In genomic region chr12:77124767-77125166, GRCh38 we compare ENCODE assay signal across 14 cellular contexts. TPM values are rescaled to one million over a fixed set of nuclear protein-coding genes. Genes with fewer than 3 reads are reported as not detected.
DNase-seq lines count a peak whose midpoint lies in the region; ATAC-seq, FAIRE-seq and TF ChIP-seq lines count a peak whose summit lies in the region.
"Had no signal": no experiment of that assay in that cellular context is flagged by ENCODE, and none has a peak within 500 bp of the region (broad histone marks: within the 10 kb centered on the region; RNA-seq: fewer than 3 reads in every experiment).

No MANE protein-coding gene starts in this region.

- POLR2A ChIA-PET in IMR-90 (lab: Charles Lee; ENCODE audit: unreplicated experiment): no interaction called here
- POLR2A ChIA-PET in naive thymus-derived CD4-positive, alpha-beta T cell (lab: Charles Lee): no interaction called here
- POLR2A ChIA-PET in HepG2 (lab: Yijun Ruan, JAX): no interaction called here

- no peak overlapping the region for H3K4ac ChIP-seq in IMR-90 (ENCODE audit: low read depth, low read length)

- H3K36me3 Mint-ChIP-seq in HFFc6 (ENCODE audit: low read depth): 0 out of 2 replicates have a peak, but pooled peaks cover 4% of the 10 kb centered on the region
- no peaks in the 10 kb centered on the region for H3K36me3 Mint-ChIP-seq in naive thymus-derived CD4-positive, alpha-beta T cell
- H3K36me3 Mint-ChIP-seq: IgD-negative memory B cell had no signal

- no peaks in the 10 kb centered on the region for H3K9me3 Mint-ChIP-seq in HFFc6
- no peaks in the 10 kb centered on the region for H3K9me3 Mint-ChIP-seq in naive thymus-derived CD4-positive, alpha-beta T cell
- H3K9me3 Mint-ChIP-seq: activated CD4-positive, alpha-beta T cell treated with anti-CD3 and anti-CD28 coated beads, Interleukin-2, amount 10 ng/mL, durations not matched to agents 7 days and 5 days had no signal

- peaks cover 1% of the 10 kb centered on the region for H3K27me3 ChIP-seq in IMR-90 (ENCODE audit: control insufficient read depth, insufficient read depth, low read length)
- no peaks in the 10 kb centered on the region for H3K27me3 ChIP-seq in heart left ventricle
- H3K27me3 ChIP-seq in naive thymus-derived CD4-positive, alpha-beta T cell (ENCODE audit: control insufficient read depth in 2 of 2, insufficient read depth in 2 of 2, low read length in 2 of 2): no peaks in the 10 kb centered on the region
- H3K27me3 ChIP-seq in HepG2 (ENCODE audit: control insufficient read depth in 1 of 2, insufficient read depth in 2 of 2, low read length in 2 of 2): no peaks in the 10 kb centered on the region
- H3K27me3 ChIP-seq: BLaER1 treated with 17β-estradiol and CSF1 and Interleukin-3, amounts not matched to agents 10 nM and 100 nM; left lung had no signal

- no peak for FAIRE-seq in HepG2 (lab: Jason Lieb, UNC)

- no CpG with 5 or more reads among the region's 2 CpGs for WGBS in IMR-90 (ENCODE audit: extremely low coverage in 2 of 2, insufficient read length in 1 of 2), 2 experiments
- WGBS in heart left ventricle, 4 donors: 60 to 82% (median 69%) methylated on average over 2 of the region's 2 CpGs
- WGBS in HepG2 (ENCODE audit: low lambda C conversion rate): 0% methylated on average over 2 of the region's 2 CpGs

- H3K4me1 Mint-ChIP-seq in HFFc6 (ENCODE audit: low read depth): peaks cover 39% of the 10 kb centered on the region
- no peaks in the 10 kb centered on the region for H3K4me1 Mint-ChIP-seq in naive thymus-derived CD4-positive, alpha-beta T cell
- H3K4me1 Mint-ChIP-seq: activated CD4-positive, alpha-beta T cell treated with anti-CD3 and anti-CD28 coated beads, Interleukin-2, amount 10 ng/mL, durations not matched to agents 7 days and 5 days; IgD-negative memory B cell had no signal

- H3K4me3 ChIP-seq in GM12865 (ENCODE audit: low read depth, low read length) (no peak overlapping the region), IMR-90 (ENCODE audit: insufficient read depth, low read depth, low read length) (no peak overlapping the region), heart left ventricle (no peak overlapping the region), HepG2 (replicated peaks in 1 of 3; ENCODE audit: insufficient read depth in 1 of 3, low read depth in 2 of 3, low read length in 3 of 3) (no peak overlapping the region)
- H3K4me3 ChIP-seq in naive thymus-derived CD4-positive, alpha-beta T cell (ENCODE audit: low read length): no peak overlapping the region
- H3K4me3 ChIP-seq: BLaER1 treated with 17β-estradiol and CSF1 and Interleukin-3, amounts not matched to agents 10 nM and 100 nM; left lung had no signal

- no peak overlapping the region for H3K56ac ChIP-seq in IMR-90 (ENCODE audit: extremely low read depth, insufficient read depth, low read length)

- H2AK9ac ChIP-seq in IMR-90 (replicated peaks; ENCODE audit: low read depth, low read length, poor library complexity): no peak overlapping the region

- H3K79me2 ChIP-seq in HepG2 (ENCODE audit: insufficient read depth, low read length): no peaks in the 10 kb centered on the region

- H2AK5ac ChIP-seq in IMR-90 (ENCODE audit: low read depth, low read length): no peak overlapping the region

- no peak overlapping the region for H2BK120ac ChIP-seq in IMR-90 (ENCODE audit: low read depth, low read length)

- H2BK15ac ChIP-seq in IMR-90 (ENCODE audit: low read depth, low read length): no peak overlapping the region

- TF ChIP-seq POLR2A in IMR-90 (IDR thresholded peaks at IDR 0.05; ENCODE audit: low read depth, low read length) (no peak), heart left ventricle (IDR thresholded peaks at IDR 0.05) (no peak), HepG2 (IDR thresholded peaks at IDR 0.05; ENCODE audit: insufficient read depth in 1 of 2, low read depth in 2 of 2, low read length in 2 of 2) (no peak)

- CTCF ChIA-PET in IMR-90 (lab: Yijun Ruan, JAX) (no interaction called here), HepG2 (lab: Yijun Ruan, JAX; ENCODE audit: low intra/inter-chr PET ratio, low total read pairs) (no interaction called here)
- CTCF ChIA-PET in naive thymus-derived CD4-positive, alpha-beta T cell (lab: Charles Lee): no interaction called here

- no peak overlapping the region for H3K14ac ChIP-seq in IMR-90 (replicated peaks; ENCODE audit: low read depth, low read length)

- H3K9ac ChIP-seq in IMR-90 (ENCODE audit: low read depth, low read length) (no peak overlapping the region), HepG2 (ENCODE audit: insufficient read depth, low read depth, low read length) (no peak overlapping the region)
- H3K9ac ChIP-seq: BLaER1 treated with 17β-estradiol and CSF1 and Interleukin-3, amounts not matched to agents 10 nM and 100 nM had no signal

- H3K18ac ChIP-seq in IMR-90 (ENCODE audit: low read depth, low read length): no peak overlapping the region

- no peak overlapping the region for H3K4me3 Mint-ChIP-seq in HFFc6
- H3K4me3 Mint-ChIP-seq in naive thymus-derived CD4-positive, alpha-beta T cell: no peak overlapping the region
- H3K4me3 Mint-ChIP-seq: activated CD4-positive, alpha-beta T cell treated with anti-CD3 and anti-CD28 coated beads, Interleukin-2, amount 10 ng/mL, durations not matched to agents 7 days and 5 days; IgD-negative memory B cell had no signal

- H3K27ac ChIP-seq in IMR-90 (ENCODE audit: insufficient read depth, low read length): no peak overlapping the region
- no peak overlapping the region for H3K27ac ChIP-seq in heart left ventricle
- H3K27ac ChIP-seq in naive thymus-derived CD4-positive, alpha-beta T cell (ENCODE audit: low read depth, low read length): no peak overlapping the region
- no peak overlapping the region for H3K27ac ChIP-seq in HepG2 (ENCODE audit: extremely low read length, insufficient read depth, low read length)
- H3K27ac ChIP-seq: BLaER1 treated with 17β-estradiol and CSF1 and Interleukin-3, amounts not matched to agents 10 nM and 100 nM; left lung had no signal

- H3K9me1 ChIP-seq in IMR-90 (ENCODE audit: insufficient read depth, low read length): no peaks in the 10 kb centered on the region

- peaks cover 7% of the 10 kb centered on the region for H3K4me1 ChIP-seq in IMR-90 (ENCODE audit: control insufficient read depth, insufficient read depth, low read length)
- no peaks in the 10 kb centered on the region for H3K4me1 ChIP-seq in heart left ventricle
- H3K4me1 ChIP-seq in naive thymus-derived CD4-positive, alpha-beta T cell (ENCODE audit: control insufficient read depth in 2 of 2, insufficient read depth in 2 of 2, low read length in 2 of 2): no peaks in the 10 kb centered on the region
- no peaks in the 10 kb centered on the region for H3K4me1 ChIP-seq in HepG2 (ENCODE audit: insufficient read depth, low read length)
- H3K4me1 ChIP-seq: BLaER1 treated with 17β-estradiol and CSF1 and Interleukin-3, amounts not matched to agents 10 nM and 100 nM; left lung had no signal

- intact Hi-C loops in IMR-90 (cut with micrococcal nuclease) (no loop called here), heart left ventricle (cut with DNase I) (no loop called here), HepG2 (cut with micrococcal nuclease; ENCODE audit: unreplicated experiment) (no loop called here), Right ventricle myocardium inferior (cut with DNase I) (no loop called here)
- intact Hi-C loops in naive thymus-derived CD4-positive, alpha-beta T cell (cut with micrococcal nuclease): no loop called here

- in situ Hi-C loops in IMR-90 (cut with MboI; ENCODE audit: low sequenced_read_pairs) (no loop called here), HepG2 (cut with HindIII; ENCODE audit: extremely low pct_ligation_motif_present, low pct_unique_long_range_greater_than_20kb) (no loop called here)

- no peak for TF ChIP-seq CTCF in GM12865 (IDR thresholded peaks at IDR 0.05; ENCODE audit: insufficient read depth, low read depth, low read length, missing control alignments)
- TF ChIP-seq CTCF in HFFc6 (IDR thresholded peaks at IDR 0.05): no peak
- TF ChIP-seq CTCF in IMR-90 (conservative IDR thresholded peaks at IDR 0.05; ENCODE audit: low read depth, low read length): no peak
- no peak for TF ChIP-seq CTCF in heart left ventricle (IDR thresholded peaks at IDR 0.05)
- TF ChIP-seq CTCF in HepG2 (CRISPR knock-in tag; IDR thresholded peaks at IDR 0.05): no peak

- no peak overlapping the region for H4K5ac ChIP-seq in IMR-90 (ENCODE audit: low read depth, low read length)

- DNase-seq in GM12865 (ENCODE audit: low read depth): peak; percentile 7
- peak; percentile 59 for DNase-seq in HFFc6
- DNase-seq in IMR-90: peak; percentile 49
- DNase-seq in foreskin melanocyte: peak; percentile 44
- no peak for DNase-seq in heart left ventricle
- no peak for DNase-seq in naive thymus-derived CD4-positive, alpha-beta T cell
- no peak for DNase-seq in HepG2 (ENCODE audit: low spot score)
- DNase-seq in Right ventricle myocardium inferior (ENCODE audit: missing footprints): no peak
- DNase-seq: activated CD4-positive, alpha-beta T cell treated with anti-CD3 and anti-CD28 coated beads, Interleukin-2, amount 10 ng/mL, durations not matched to agents 7 days and 5 days; cortex of kidney; left lung; NK-92 treated with Interleukin-12 subunit alpha and Interleukin-12 subunit beta, amount 100 ng/mL, for 24 hours had no signal

- peak overlapping the region; percentile 6; the same call in 1 of the 2 replicates for H3K27ac Mint-ChIP-seq in HFFc6
- no peak overlapping the region for H3K27ac Mint-ChIP-seq in naive thymus-derived CD4-positive, alpha-beta T cell
- H3K27ac Mint-ChIP-seq: activated CD4-positive, alpha-beta T cell treated with anti-CD3 and anti-CD28 coated beads, Interleukin-2, amount 10 ng/mL, durations not matched to agents 7 days and 5 days; IgD-negative memory B cell had no signal

- no peaks in the 10 kb centered on the region for H3K36me3 ChIP-seq in IMR-90 (ENCODE audit: control insufficient read depth, insufficient read depth, low read length)
- no peaks in the 10 kb centered on the region for H3K36me3 ChIP-seq in heart left ventricle
- no peaks in the 10 kb centered on the region for H3K36me3 ChIP-seq in naive thymus-derived CD4-positive, alpha-beta T cell (ENCODE audit: control insufficient read depth in 2 of 3, insufficient read depth in 3 of 3, low read length in 3 of 3)
- H3K36me3 ChIP-seq in HepG2 (replicated peaks in 1 of 2; ENCODE audit: control insufficient read depth in 1 of 2, insufficient read depth in 2 of 2, low read length in 2 of 2): no peaks in the 10 kb centered on the region
- H3K36me3 ChIP-seq: BLaER1 treated with 17β-estradiol and CSF1 and Interleukin-3, amounts not matched to agents 10 nM and 100 nM; left lung had no signal

- BruUV-seq in IMR-90 (replicated peaks; lab: Mats Ljungman, UMichigan): no TSS peak
- no TSS peak for BruUV-seq in HepG2 (replicated peaks; lab: Mats Ljungman, UMichigan)

- TF ChIP-seq EP300 in HepG2 (IDR thresholded peaks at IDR 0.05; ENCODE audit: low read depth in 2 of 2, low read length in 2 of 2) (no peak), HepG2 (CRISPR knock-in tag; IDR thresholded peaks at IDR 0.05; ENCODE audit: borderline replicate concordance) (no peak)

- TF ChIP-seq RAD21 in IMR-90 (IDR thresholded peaks at IDR 0.05; ENCODE audit: low read length): no peak
- TF ChIP-seq RAD21 in HepG2 (CRISPR knock-in tag; IDR thresholded peaks at IDR 0.05): no peak

- H3K4me2 ChIP-seq in IMR-90 (ENCODE audit: low read depth, low read length): no peak overlapping the region
- no peak overlapping the region for H3K4me2 ChIP-seq in HepG2 (ENCODE audit: low read depth, low read length)
- H3K4me2 ChIP-seq: BLaER1 treated with 17β-estradiol and CSF1 and Interleukin-3, amounts not matched to agents 10 nM and 100 nM had no signal

- H3K79me1 ChIP-seq in IMR-90 (ENCODE audit: low read depth in 1 of 2, low read length in 2 of 2): no peaks in the 10 kb centered on the region

- H2AFZ ChIP-seq in IMR-90 (replicated peaks; ENCODE audit: low read length, poor library complexity): no peak overlapping the region
- no peak overlapping the region for H2AFZ ChIP-seq in HepG2 (ENCODE audit: low read length)

- dilution Hi-C loops in IMR-90 (cut with HindIII; ENCODE audit: low sequenced_read_pairs, unreplicated experiment): no loop called here

- H4K91ac ChIP-seq in IMR-90 (ENCODE audit: insufficient read depth, low read depth, low read length): no peak overlapping the region

- no peaks in the 10 kb centered on the region for H4K20me1 ChIP-seq in IMR-90 (ENCODE audit: insufficient read depth, low read length)
- H4K20me1 ChIP-seq in HepG2 (ENCODE audit: insufficient read depth, low read length): no peaks in the 10 kb centered on the region
- H4K20me1 ChIP-seq: BLaER1 treated with 17β-estradiol and CSF1 and Interleukin-3, amounts not matched to agents 10 nM and 100 nM had no signal

- no peak overlapping the region for H3K23ac ChIP-seq in IMR-90 (ENCODE audit: low read depth, low read length)

- H4K8ac ChIP-seq in IMR-90 (ENCODE audit: low read depth in 2 of 2, low read length in 2 of 2): no peak overlapping the region

- H2BK20ac ChIP-seq in IMR-90 (ENCODE audit: low read depth, low read length): no peak overlapping the region; the same call in 1 of the 2 replicates

- no peaks in the 10 kb centered on the region for H3K9me3 ChIP-seq in IMR-90 (ENCODE audit: control insufficient read depth, insufficient read depth, low read length)
- H3K9me3 ChIP-seq in heart left ventricle: no peaks in the 10 kb centered on the region
- H3K9me3 ChIP-seq in naive thymus-derived CD4-positive, alpha-beta T cell (ENCODE audit: control insufficient read depth in 2 of 3, low read length in 3 of 3): no peaks in the 10 kb centered on the region
- H3K9me3 ChIP-seq in HepG2 (ENCODE audit: low read length): no peaks in the 10 kb centered on the region
- H3K9me3 ChIP-seq: BLaER1 treated with 17β-estradiol and CSF1 and Interleukin-3, amounts not matched to agents 10 nM and 100 nM; left lung had no signal

- no peaks in the 10 kb centered on the region for H3K27me3 Mint-ChIP-seq in HFFc6 (ENCODE audit: insufficient read depth)
- peaks cover 0 to 18% (median 5%) of the 10 kb centered on the region in 5 donors for H3K27me3 Mint-ChIP-seq in naive thymus-derived CD4-positive, alpha-beta T cell
- H3K27me3 Mint-ChIP-seq: activated CD4-positive, alpha-beta T cell treated with anti-CD3 and anti-CD28 coated beads, Interleukin-2, amount 10 ng/mL, durations not matched to agents 7 days and 5 days had no signal

- ATAC-seq in IMR-90 (ENCODE audit: low read depth) (no peak), heart left ventricle (no peak), HepG2 (no peak), Right ventricle myocardium inferior (no peak)
- ATAC-seq in naive thymus-derived CD4-positive, alpha-beta T cell: no peak
- ATAC-seq: left lung had no signal

- no peak overlapping the region for H2BK5ac ChIP-seq in IMR-90 (ENCODE audit: low read depth, low read length, poor library complexity, severe bottlenecking)

RNA-seq across cellular contexts. Expression of gene E2F7, which starts 59.4 kb away (rescaled TPM):
- total RNA-seq in HFFc6 (2021; fragmentation: NEBNext Ultra II Directional; extraction: Animal tissue kit (Norgen Biotek cat#: 25700)): 10 to 100 TPM in 5 of 6 experiments, 1 to 10 TPM in 1; 6.3 to 24.4 (median 18.0) TPM
- total RNA-seq in IMR-90 (2012; rRNA removed): 8.1 and 10.3 TPM in 2 replicates
- polyA plus RNA-seq in IMR-90 (2012; rRNA removed): 6.0 TPM in 2 replicates
- polyA plus RNA-seq in IMR-90 (2012; cell fraction: cytosol; rRNA removed): 1.3 and 1.8 TPM in 2 replicates
- 7.1 and 9.3 TPM in 2 replicates for polyA plus RNA-seq in IMR-90 (2012; cell fraction: nucleus; rRNA removed; ENCODE audit: low replicate concordance)
- 1 to 10 TPM in 1 of 9 donors, under 1 TPM in 6, not detected in 2; 0.04 to 1.5 (median 0.14) TPM for total RNA-seq in heart left ventricle
- under 1 TPM; 0.08 to 0.11 TPM for polyA plus RNA-seq in heart left ventricle
- 10 to 100 TPM in 1 of 5 experiments, under 1 TPM in 1, not detected in 3; 0.22 to 17.6 TPM for total RNA-seq in naive thymus-derived CD4-positive, alpha-beta T cell
- polyA plus RNA-seq in naive thymus-derived CD4-positive, alpha-beta T cell: not detected
- 7.3 and 9.1 TPM in 2 replicates for total RNA-seq in HepG2 (2016; rRNA removed; fragmentation: Illumina TruSeq; extraction: Trizol)
- total RNA-seq in HepG2 (2016; cell fraction: cytosol; rRNA removed; fragmentation: Illumina TruSeq; extraction: Trizol; ENCODE audit: low read depth): 0.88 and 1.0 TPM in 2 replicates
- total RNA-seq in HepG2 (2016; cell fraction: insoluble cytoplasmic fraction; rRNA removed; fragmentation: Illumina TruSeq; extraction: Trizol): 7.3 and 8.5 TPM in 2 replicates
- 2.5 and 3.6 TPM in 2 replicates for total RNA-seq in HepG2 (2016; cell fraction: membrane; rRNA removed; fragmentation: Illumina TruSeq; extraction: Trizol)
- 9.1 and 13.5 TPM in 2 replicates for total RNA-seq in HepG2 (2016; cell fraction: nucleus; rRNA removed; fragmentation: Illumina TruSeq; extraction: Trizol)
- polyA plus RNA-seq in HepG2 (2011; rRNA removed): 1.1 and 1.7 TPM in 2 replicates
- polyA plus RNA-seq in HepG2 (2011; cell fraction: cytosol; rRNA removed): 0.82 and 0.83 TPM in 2 replicates
- 2.6 and 3.6 TPM in 2 replicates for polyA plus RNA-seq in HepG2 (2011; cell fraction: nucleus; rRNA removed)
- polyA plus RNA-seq in HepG2 (2012): 0.63 and 1.6 TPM in 2 replicates
- polyA plus RNA-seq in HepG2 (2016; cell fraction: cytosol; fragmentation: Illumina TruSeq; extraction: Trizol; ENCODE audit: low read depth): 0.17 and 0.53 TPM in 2 replicates
- 6.4 and 6.9 TPM in 2 replicates for polyA plus RNA-seq in HepG2 (2016; cell fraction: insoluble cytoplasmic fraction; fragmentation: Illumina TruSeq; extraction: Trizol; ENCODE audit: low read depth)
- polyA plus RNA-seq in HepG2 (2016; cell fraction: membrane; fragmentation: Illumina TruSeq; extraction: Trizol; ENCODE audit: low read depth): 0.88 and 0.95 TPM in 2 replicates
- polyA plus RNA-seq in HepG2 (2016; cell fraction: nucleus; fragmentation: Illumina TruSeq; extraction: Trizol; ENCODE audit: insufficient read depth, low read depth): 7.4 and 7.5 TPM in 2 replicates
- 2.2 and 11.3 TPM in 2 replicates for polyA minus RNA-seq in HepG2 (2011; rRNA and poly(A)+ RNA removed; ENCODE audit: low replicate concordance)
- 1.3 and 2.4 TPM in 2 replicates for polyA minus RNA-seq in HepG2 (2011; cell fraction: cytosol; rRNA and poly(A)+ RNA removed)
- 8.6 and 10.4 TPM in 2 replicates for polyA minus RNA-seq in HepG2 (2011; cell fraction: nucleus; rRNA and poly(A)+ RNA removed)
- 0.14 TPM for total RNA-seq in Right ventricle myocardium inferior
- polyA plus RNA-seq: IgD-negative memory B cell had no signal

Comparison
In these comparisons a context has a peak if more than half of its experiments do, and no peak if none do; other contexts are left out.
1. DNase-seq: peak in GM12865 (single experiment), HFFc6 (single experiment), IMR-90 (single experiment) and foreskin melanocyte (single experiment); none in heart left ventricle (0 of 5), naive thymus-derived CD4-positive, alpha-beta T cell (0 of 9), HepG2 (single experiment) and Right ventricle myocardium inferior (single experiment).